ENCODE assay signal across 8 cellular contexts in the genomic region with DNA sequence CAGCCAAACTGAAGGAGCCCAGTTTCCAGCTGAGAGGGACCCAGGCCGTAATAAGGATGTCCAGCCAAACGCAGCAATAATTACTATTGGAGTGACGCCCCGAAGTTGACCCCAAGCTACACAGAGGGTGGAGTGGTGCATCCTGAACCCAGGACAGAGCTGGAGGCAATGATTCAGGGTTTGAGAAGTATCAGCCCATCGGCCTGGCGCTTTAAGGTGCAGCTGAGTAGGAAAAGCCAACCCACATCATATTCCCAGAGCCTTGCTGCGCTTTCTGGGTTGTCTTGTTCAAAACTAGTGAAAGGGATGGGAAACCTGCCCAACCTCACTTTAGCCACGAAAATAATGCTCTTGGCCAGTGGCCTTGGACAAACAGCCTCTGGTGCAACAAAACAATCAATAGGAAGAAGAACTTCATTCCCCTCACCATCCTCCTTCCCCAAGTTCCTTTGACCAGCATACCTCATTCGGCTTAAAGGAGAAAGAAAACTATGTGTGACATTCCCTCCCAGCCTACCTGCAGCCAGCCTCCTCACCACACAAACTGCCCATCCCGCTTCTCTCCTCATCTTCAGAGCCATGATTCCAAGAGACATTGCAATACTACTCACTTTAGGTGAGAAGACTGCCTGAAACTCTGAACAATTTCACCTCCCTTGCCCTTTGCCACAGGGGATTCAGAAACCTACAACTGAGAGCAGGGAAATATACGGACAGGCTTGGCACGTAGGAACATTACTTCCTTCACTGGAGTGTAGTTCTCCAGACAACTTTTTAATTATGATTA.
DNase-seq lines count a peak whose midpoint lies in the region; ATAC-seq and TF ChIP-seq lines count a peak whose summit lies in the region.

No MANE protein-coding gene starts in this region.

- H3K4me3 ChIP-seq in esophagus squamous epithelium: peak overlapping the region; percentile 73 to 90 (median 81)

- H3K27ac ChIP-seq in esophagus squamous epithelium: peak overlapping the region; percentile 90 to 99 (median 95)

- H3K27ac Mint-ChIP-seq in activated naive CD4-positive, alpha-beta T cell treated with anti-CD3 and anti-CD28 coated beads for 36 hours: peak overlapping the region; percentile 76
- H3K27ac Mint-ChIP-seq in nephron progenitor cell: no peak overlapping the region

- no peaks in the 10 kb centered on the region for H3K9me3 Mint-ChIP-seq in activated naive CD4-positive, alpha-beta T cell treated with anti-CD3 and anti-CD28 coated beads for 36 hours
- H3K9me3 Mint-ChIP-seq in nephron progenitor cell: no peaks in the 10 kb centered on the region

- no peaks in the 10 kb centered on the region for H3K27me3 ChIP-seq in esophagus squamous epithelium

- H3K36me3 ChIP-seq in esophagus squamous epithelium: no peaks in the 10 kb centered on the region

- intact Hi-C loops in activated naive CD4-positive, alpha-beta T cell treated with anti-CD3 and anti-CD28 coated beads for 36 hours (cut with micrococcal nuclease): no loop called here
- intact Hi-C loops in esophagus squamous epithelium (cut with DNase I): no loop called here

- H3K4me3 Mint-ChIP-seq in activated naive CD4-positive, alpha-beta T cell treated with anti-CD3 and anti-CD28 coated beads for 36 hours: peak overlapping the region; percentile 98
- peak overlapping the region; percentile 88 for H3K4me3 Mint-ChIP-seq in nephron progenitor cell

- CTCF ChIA-PET in activated naive CD4-positive, alpha-beta T cell treated with anti-CD3 and anti-CD28 coated beads for 36 hours (lab: Charles Lee): interaction anchor here (0.6 to 1.4 kb wide), 6 partner anchors 11 to 136 kb away, joined by 3 to 7 read pairs (median 3); no protein-coding TSS in a partner anchor
- CTCF ChIA-PET in GM10248 (lab: Yijun Ruan, JAX): interaction anchor here (1.6 to 8.6 kb wide), 2 partner anchors 13 to 318 kb away, joined by 3 to 63 read pairs; no protein-coding TSS in a partner anchor

- no peaks in the 10 kb centered on the region for H3K9me3 ChIP-seq in esophagus squamous epithelium

- peaks cover 5% of the 10 kb centered on the region for H3K36me3 Mint-ChIP-seq in activated naive CD4-positive, alpha-beta T cell treated with anti-CD3 and anti-CD28 coated beads for 36 hours (ENCODE audit: low read depth)
- H3K36me3 Mint-ChIP-seq in nephron progenitor cell (ENCODE audit: low read depth): no peaks in the 10 kb centered on the region

- POLR2A ChIA-PET in GM10248 (lab: Yijun Ruan, JAX): interaction anchor here (0.5 to 5.8 kb wide), 4 partner anchors 11 to 217 kb away, joined by 3 to 41 read pairs (median 6); a partner anchor contains a TSS

- WGBS in esophagus squamous epithelium, 2 donors: 10 to 12% methylated on average over 11 to 12 of the region's 12 CpGs

- no peak for TF ChIP-seq CTCF in esophagus squamous epithelium (IDR thresholded peaks at IDR 0.05)
- TF ChIP-seq CTCF in nephron progenitor cell (IDR thresholded peaks at IDR 0.05): no peak
- no peak for TF ChIP-seq CTCF in GM10248 (IDR thresholded peaks at IDR 0.05; ENCODE audit: control extremely low read depth, extremely low read depth, low read depth, missing control alignments)

- peaks cover 2% of the 10 kb centered on the region for H3K27me3 Mint-ChIP-seq in activated naive CD4-positive, alpha-beta T cell treated with anti-CD3 and anti-CD28 coated beads for 36 hours (ENCODE audit: low read depth)
- peaks cover 85% of the 10 kb centered on the region for H3K27me3 Mint-ChIP-seq in nephron progenitor cell (ENCODE audit: low read depth, poor library complexity)

- DNase-seq in activated naive CD4-positive, alpha-beta T cell treated with anti-CD3 and anti-CD28 coated beads for 36 hours: no peak
- DNase-seq in activated naive CD4-positive, alpha-beta T cell (lab: John Stamatoyannopoulos, UW): no peak
- DNase-seq in SK-MEL-5 (ENCODE audit: low read depth, low spot score): peak; percentile 43
- no peak for DNase-seq in esophagus squamous epithelium (lab: John Stamatoyannopoulos, UW)
- no peak for DNase-seq in nephron progenitor cell
- no peak for DNase-seq in GM10248 (ENCODE audit: extremely low spot score)
- DNase-seq in ecto neural progenitor cell (ENCODE audit: low spot score): no peak

- in situ Hi-C loops in SK-MEL-5 (cut with HindIII; ENCODE audit: low pct_unique_long_range_greater_than_20kb, low sequenced_read_pairs): no loop called here

- H3K4me1 Mint-ChIP-seq in activated naive CD4-positive, alpha-beta T cell treated with anti-CD3 and anti-CD28 coated beads for 36 hours (ENCODE audit: low read depth): peaks cover 29% of the 10 kb centered on the region
- peaks cover 47% of the 10 kb centered on the region for H3K4me1 Mint-ChIP-seq in nephron progenitor cell

- peaks cover 6 to 56% (median 13%) of the 10 kb centered on the region in 3 donors for H3K4me1 ChIP-seq in esophagus squamous epithelium

- no peak for TF ChIP-seq POLR2A in esophagus squamous epithelium (IDR thresholded peaks at IDR 0.05)

- ATAC-seq in GM19455 (IDR thresholded peaks at IDR 0.05; ENCODE audit: unreplicated experiment): no peak
